Comparison of ENCODE assay signal across 18 cellular contexts in the genomic region with DNA sequence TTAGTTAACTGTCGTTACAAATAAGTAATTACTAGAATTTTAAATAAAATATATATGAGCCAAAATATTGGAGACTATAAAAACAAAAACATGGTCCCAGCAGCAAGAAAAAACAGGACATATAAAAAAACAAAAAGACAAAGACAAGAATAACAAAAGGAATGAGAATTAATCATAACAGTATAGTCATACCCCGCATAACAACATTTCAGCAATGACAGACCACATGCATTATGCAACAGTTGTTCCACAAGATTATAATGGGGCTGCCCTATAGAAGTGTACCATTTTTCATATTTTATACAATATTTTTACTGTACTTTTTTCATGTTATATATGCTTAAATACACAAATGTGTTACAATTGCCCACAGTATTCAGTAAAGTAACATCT. TPM values are rescaled to one million over a fixed set of nuclear protein-coding genes. Genes with fewer than 3 reads are reported as not detected.
DNase-seq lines count a peak whose midpoint lies in the region; ATAC-seq, FAIRE-seq and TF ChIP-seq lines count a peak whose summit lies in the region.
"Had no signal": no experiment of that assay in that cellular context is flagged by ENCODE, and none has a peak within 500 bp of the region (broad histone marks: within the 10 kb centered on the region; RNA-seq: fewer than 3 reads in every experiment).

No MANE protein-coding gene starts in this region.

- H4K20me1 ChIP-seq in K562 (replicated peaks; ENCODE audit: control insufficient read depth, insufficient read depth, low read length): peaks cover 18% of the 10 kb centered on the region

- in situ Hi-C loops in K562 (cut with MboI): no loop called here

- no peaks in the 10 kb centered on the region for H3K9me3 ChIP-seq in K562 (replicated peaks; ENCODE audit: control insufficient read depth, insufficient read depth, low read depth, low read length)
- H3K9me3 ChIP-seq: uterus had no signal

- intact Hi-C loops in K562 (cut with micrococcal nuclease): no loop called here
- intact Hi-C loops in activated T-helper 1 cell treated with anti-CD3 and anti-CD28 coated beads, Interleukin-12 subunit alpha, Interleukin-12 subunit beta, Interleukin-2, Interleukin-4 antibody, amounts not matched to agents 30 ng/mL and 10 ng/mL and 1 ng/mL, durations not matched to agents 14 hours and 24 hours and 36 hours (cut with micrococcal nuclease): no loop called here

- CTCF ChIA-PET in K562 (lab: Yijun Ruan, JAX; ENCODE audit: low intra/inter-chr PET ratio): interaction anchor here (0.6 kb wide), 1 partner anchor 88 kb away, joined by 5 read pairs; no protein-coding TSS in a partner anchor

- peaks cover 6 to 13% of the 10 kb centered on the region in 2 experiments; a peak in 4 of 5 replicates for H3K4me1 ChIP-seq in K562 (replicated peaks in 1 of 2; ENCODE audit: control insufficient read depth in 2 of 2, insufficient read depth in 2 of 2, low read length in 2 of 2)

- no peak for ATAC-seq in K562
- no peak for ATAC-seq in HG03521 (IDR thresholded peaks at IDR 0.05; ENCODE audit: unreplicated experiment)
- no peak for ATAC-seq in GM21390 (IDR thresholded peaks at IDR 0.05; ENCODE audit: unreplicated experiment)

- peaks cover 18% of the 10 kb centered on the region for H3K4me1 Mint-ChIP-seq in activated T-helper 1 cell treated with anti-CD3 and anti-CD28 coated beads, Interleukin-12 subunit alpha, Interleukin-12 subunit beta, Interleukin-2, Interleukin-4 antibody, amounts not matched to agents 30 ng/mL and 10 ng/mL and 1 ng/mL, durations not matched to agents 14 hours and 24 hours and 36 hours (ENCODE audit: low read depth)

- H3K4me3 Mint-ChIP-seq in activated T-helper 1 cell treated with anti-CD3 and anti-CD28 coated beads, Interleukin-12 subunit alpha, Interleukin-12 subunit beta, Interleukin-2, Interleukin-4 antibody, amounts not matched to agents 30 ng/mL and 10 ng/mL and 1 ng/mL, durations not matched to agents 14 hours and 24 hours and 36 hours: no peak overlapping the region
- H3K4me3 Mint-ChIP-seq: activated T-cell treated with anti-CD3 and anti-CD28 coated beads, Interleukin-2, amount 50 U/mL, for 72 hours; B cell; endodermal cell had no signal

- TF ChIP-seq CTCF in K562 (IDR thresholded peaks at IDR 0.05 in 2 of 3, conservative IDR thresholded peaks at IDR 0.05 in 1 of 3; ENCODE audit: insufficient read depth in 2 of 3, low read depth in 1 of 3, low read length in 3 of 3): no peak

- peaks cover 93% of the 10 kb centered on the region for H3K79me2 ChIP-seq in K562 (ENCODE audit: control insufficient read depth, insufficient read depth, low read length)

- TF ChIP-seq POLR2A in K562 (conservative IDR thresholded peaks at IDR 0.05): no peak

- H3K27ac Mint-ChIP-seq in activated T-helper 1 cell treated with anti-CD3 and anti-CD28 coated beads, Interleukin-12 subunit alpha, Interleukin-12 subunit beta, Interleukin-2, Interleukin-4 antibody, amounts not matched to agents 30 ng/mL and 10 ng/mL and 1 ng/mL, durations not matched to agents 14 hours and 24 hours and 36 hours: no peak overlapping the region
- H3K27ac Mint-ChIP-seq: activated T-cell treated with anti-CD3 and anti-CD28 coated beads, Interleukin-2, amount 50 U/mL, for 72 hours; B cell; endodermal cell had no signal

- peaks cover 62% of the 10 kb centered on the region for H3K36me3 ChIP-seq in K562 (ENCODE audit: control insufficient read depth, insufficient read depth, low read length)
- H3K36me3 ChIP-seq: uterus had no signal

- H3K27ac ChIP-seq in K562 (ENCODE audit: extremely low read depth, low read depth, low read length): no peak overlapping the region
- H3K27ac ChIP-seq: uterus had no signal

- POLR2A ChIA-PET in K562 (lab: Yijun Ruan, JAX): no interaction called here

- H3K36me3 Mint-ChIP-seq in activated T-helper 1 cell treated with anti-CD3 and anti-CD28 coated beads, Interleukin-12 subunit alpha, Interleukin-12 subunit beta, Interleukin-2, Interleukin-4 antibody, amounts not matched to agents 30 ng/mL and 10 ng/mL and 1 ng/mL, durations not matched to agents 14 hours and 24 hours and 36 hours (ENCODE audit: low read depth): peaks cover 9% of the 10 kb centered on the region

- no peaks in the 10 kb centered on the region for H3K9me1 ChIP-seq in K562 (ENCODE audit: control insufficient read depth, insufficient read depth, low read length)

- no peak overlapping the region for H2AFZ ChIP-seq in K562 (ENCODE audit: low read depth, low read length)

- H3K27me3 ChIP-seq in K562 (ENCODE audit: control insufficient read depth in 2 of 2, insufficient read depth in 2 of 2, low read length in 2 of 2): no peaks in the 10 kb centered on the region
- H3K27me3 ChIP-seq: uterus had no signal

- H3K27me3 Mint-ChIP-seq in activated T-helper 1 cell treated with anti-CD3 and anti-CD28 coated beads, Interleukin-12 subunit alpha, Interleukin-12 subunit beta, Interleukin-2, Interleukin-4 antibody, amounts not matched to agents 30 ng/mL and 10 ng/mL and 1 ng/mL, durations not matched to agents 14 hours and 24 hours and 36 hours (ENCODE audit: insufficient read depth): no peaks in the 10 kb centered on the region
- H3K27me3 Mint-ChIP-seq: B cell had no signal

- BruUV-seq in K562 (replicated peaks; lab: Mats Ljungman, UMichigan): no TSS peak

- no peak overlapping the region for H3K9ac ChIP-seq in K562 (ENCODE audit: insufficient read depth in 1 of 2, low read depth in 2 of 2, low read length in 2 of 2)

- no peak for FAIRE-seq in K562 (lab: Jason Lieb, UNC)

- no peak overlapping the region for H3K4me3 ChIP-seq in K562
- H3K4me3 ChIP-seq: uterus had no signal

- no peak overlapping the region for H3K4me2 ChIP-seq in K562 (ENCODE audit: insufficient read depth, low read length)

- H3K9me3 Mint-ChIP-seq in activated T-helper 1 cell treated with anti-CD3 and anti-CD28 coated beads, Interleukin-12 subunit alpha, Interleukin-12 subunit beta, Interleukin-2, Interleukin-4 antibody, amounts not matched to agents 30 ng/mL and 10 ng/mL and 1 ng/mL, durations not matched to agents 14 hours and 24 hours and 36 hours: no peaks in the 10 kb centered on the region
- H3K9me3 Mint-ChIP-seq: activated T-cell treated with anti-CD3 and anti-CD28 coated beads, Interleukin-2, amount 50 U/mL, for 72 hours; endodermal cell had no signal

- TF ChIP-seq EP300 in K562 (IDR thresholded peaks at IDR 0.05; ENCODE audit: low read length): no peak

- peak; percentile 74 to 84 for DNase-seq in AML-193 (lab: John Stamatoyannopoulos, UW)
- peak; percentile 12 for DNase-seq in M059J (ENCODE audit: low read depth)
- no peak for DNase-seq in K562 (ENCODE audit: extremely low read depth in 1 of 4, low spot score in 3 of 4)
- DNase-seq in glomerular visceral epithelial cell (ENCODE audit: extremely low spot score): peak; percentile 4
- no peak for DNase-seq in activated T-helper 1 cell treated with anti-CD3 and anti-CD28 coated beads, Interleukin-12 subunit alpha, Interleukin-12 subunit beta, Interleukin-2, Interleukin-4 antibody, amounts not matched to agents 30 ng/mL and 10 ng/mL and 1 ng/mL, durations not matched to agents 14 hours and 24 hours and 36 hours (ENCODE audit: low spot score)
- DNase-seq in T-helper 2 cell: no peak
- DNase-seq: activated CD4-positive, alpha-beta T cell treated with anti-CD3 and anti-CD28 coated beads for 1 hour; activated T-cell treated with anti-CD3 and anti-CD28 coated beads, Interleukin-2, amount 50 U/mL, for 72 hours; aorta; endodermal cell; KG1; midbrain; NCI-H2107; stimulated activated CD4-positive, alpha-beta T cell treated with anti-CD3 and anti-CD28 coated beads, Interleukin-1b, Interleukin-23, amount 100 ng/mL, for 48 hours; uterus had no signal

- 100% methylated on average over 2 of the region's 2 CpGs for whole genome bisulfite sequencing in K562 (ENCODE audit: insufficient coverage, low coverage, missing lambda C conversion rate)

- no peak for TF ChIP-seq RAD21 in K562 (CRISPR knock-in tag; conservative IDR thresholded peaks at IDR 0.05 in 1 of 2, IDR thresholded peaks at IDR 0.05 in 1 of 2)

RNA-seq across cellular contexts. Expression of a gene that starts 5.6 kb away (rescaled TPM):
- 87.9 and 110 TPM in 2 replicates for total RNA-seq in M059J (2014; rRNA removed; shearing (Covaris generic))
- 34.1 and 102 TPM in 2 replicates for total RNA-seq in K562 (2011; cell fraction: chromatin; rRNA removed; ENCODE audit: low replicate concordance)
- total RNA-seq in K562 (2011; cell fraction: nucleolus; rRNA removed): 12.7 and 13.9 TPM in 2 replicates
- total RNA-seq in K562 (2011; cell fraction: nucleoplasm; rRNA removed): 31.1 and 43.9 TPM in 2 replicates
- total RNA-seq in K562 (2014; rRNA removed): 45.9 and 52.4 TPM in 2 replicates
- 82.4 and 88.6 TPM in 2 replicates for total RNA-seq in K562 (2014; rRNA removed; fragmentation: Illumina TruSeq; extraction: Trizol)
- 59.5 and 64.3 TPM in 2 replicates for total RNA-seq in K562 (2015; rRNA removed; fragmentation: Illumina TruSeq; extraction: Trizol)
- 74.4 and 76.4 TPM in 2 replicates for total RNA-seq in K562 (2021)
- polyA plus RNA-seq in K562 (2011; rRNA removed): 35.8 and 41.5 TPM in 2 replicates
- 10.0 and 15.5 TPM in 2 replicates for polyA plus RNA-seq in K562 (2011; cell fraction: cytosol; rRNA removed)
- polyA plus RNA-seq in K562 (2011; cell fraction: nucleus; rRNA removed): 33.1 and 38.5 TPM in 2 replicates
- 21.5 and 35.4 TPM in 2 replicates for polyA plus RNA-seq in K562 (2012)
- polyA plus RNA-seq in K562 (2014; fragmentation: Illumina TruSeq; extraction: Trizol): 43.0 and 50.4 TPM in 2 replicates
- polyA plus RNA-seq in K562 (2014; fragmentation: Nextera tagmentation; extraction: Ambion mirVana): 10 to 100 TPM; 35.1 to 37.3 TPM
- polyA plus RNA-seq in K562 (2014; rRNA removed): 40.8 and 42.4 TPM in 2 replicates
- polyA minus RNA-seq in K562 (2011; rRNA and poly(A)+ RNA removed): 55.0 and 66.2 TPM in 2 replicates
- 23.7 and 30.4 TPM in 2 replicates for polyA minus RNA-seq in K562 (2011; cell fraction: cytosol; rRNA and poly(A)+ RNA removed)
- 29.4 and 60.6 TPM in 2 replicates for polyA minus RNA-seq in K562 (2011; cell fraction: nucleus; rRNA and poly(A)+ RNA removed)
- total RNA-seq in activated T-helper 1 cell treated with anti-CD3 and anti-CD28 coated beads, Interleukin-12 subunit alpha, Interleukin-12 subunit beta, Interleukin-2, Interleukin-4 antibody, amounts not matched to agents 30 ng/mL and 10 ng/mL and 1 ng/mL, durations not matched to agents 14 hours and 24 hours and 36 hours: 19.7 and 22.6 TPM in 2 replicates

RNA-seq across cellular contexts. Expression of a gene that starts 48.7 kb away (rescaled TPM):
- total RNA-seq in M059J (2014; rRNA removed; shearing (Covaris generic)): 55.7 and 62.2 TPM in 2 replicates
- total RNA-seq in K562 (2011; cell fraction: chromatin; rRNA removed; ENCODE audit: low replicate concordance): 7.6 and 14.6 TPM in 2 replicates
- 3.9 and 4.3 TPM in 2 replicates for total RNA-seq in K562 (2011; cell fraction: nucleolus; rRNA removed)
- 6.6 and 9.9 TPM in 2 replicates for total RNA-seq in K562 (2011; cell fraction: nucleoplasm; rRNA removed)
- total RNA-seq in K562 (2014; rRNA removed) (5.2 and 5.3 TPM in 2 replicates), K562 (2014; rRNA removed; fragmentation: Illumina TruSeq; extraction: Trizol) (7.6 and 9.3 TPM in 2 replicates), K562 (2015; rRNA removed; fragmentation: Illumina TruSeq; extraction: Trizol) (9.6 and 11.3 TPM in 2 replicates), K562 (2021) (6.8 and 7.2 TPM in 2 replicates)
- polyA plus RNA-seq in K562 (2011; rRNA removed) (9.7 and 11.6 TPM in 2 replicates), K562 (2014; fragmentation: Illumina TruSeq; extraction: Trizol) (7.0 and 8.9 TPM in 2 replicates), K562 (2014; fragmentation: Nextera tagmentation; extraction: Ambion mirVana) (1 to 10 TPM; 1.2 to 2.1 TPM), K562 (2014; rRNA removed) (7.7 and 9.5 TPM in 2 replicates)
- polyA plus RNA-seq in K562 (2011; cell fraction: cytosol; rRNA removed): 6.7 and 8.9 TPM in 2 replicates
- polyA plus RNA-seq in K562 (2011; cell fraction: nucleus; rRNA removed): 5.8 and 12.1 TPM in 2 replicates
- polyA plus RNA-seq in K562 (2012): 7.9 and 12.8 TPM in 2 replicates
- polyA minus RNA-seq in K562 (2011; rRNA and poly(A)+ RNA removed): 12.8 and 13.9 TPM in 2 replicates
- 3.9 and 5.6 TPM in 2 replicates for polyA minus RNA-seq in K562 (2011; cell fraction: cytosol; rRNA and poly(A)+ RNA removed)
- 5.9 and 13.6 TPM in 2 replicates for polyA minus RNA-seq in K562 (2011; cell fraction: nucleus; rRNA and poly(A)+ RNA removed)
- 15.8 and 17.3 TPM in 2 replicates for total RNA-seq in activated T-helper 1 cell treated with anti-CD3 and anti-CD28 coated beads, Interleukin-12 subunit alpha, Interleukin-12 subunit beta, Interleukin-2, Interleukin-4 antibody, amounts not matched to agents 30 ng/mL and 10 ng/mL and 1 ng/mL, durations not matched to agents 14 hours and 24 hours and 36 hours

Comparison
In these comparisons a context has a peak if more than half of its experiments do, and no peak if none do; other contexts are left out.
1. DNase-seq: peak in AML-193 (2 of 2), M059J (single experiment) and glomerular visceral epithelial cell (single experiment); none in K562 (0 of 4), activated T-helper 1 cell treated with anti-CD3 and anti-CD28 coated beads, Interleukin-12 subunit alpha, Interleukin-12 subunit beta, Interleukin-2, Interleukin-4 antibody, amounts not matched to agents 30 ng/mL and 10 ng/mL and 1 ng/mL, durations not matched to agents 14 hours and 24 hours and 36 hours (single experiment) and T-helper 2 cell (0 of 5).